9 cellular contexts compared by ENCODE assay signal in genomic region chr3:139111392-139112229, GRCh38.
DNase-seq lines count a peak whose midpoint lies in the region; ATAC-seq and TF ChIP-seq lines count a peak whose summit lies in the region.
"Had no signal": no experiment of that assay in that cellular context is flagged by ENCODE, and none has a peak within 500 bp of the region (broad histone marks: within the 10 kb centered on the region; RNA-seq: fewer than 3 reads in every experiment).

No MANE protein-coding gene starts in this region.

- H3K9me3 Mint-ChIP-seq in stimulated activated effector memory CD8-positive, alpha-beta T cell treated with anti-CD3 and anti-CD28 coated beads, Interleukin-12 subunit alpha, Interleukin-12 subunit beta, amount 100 ng/mL, for 72 hours: no peaks in the 10 kb centered on the region
- H3K9me3 Mint-ChIP-seq: dendritic cell treated with granulocyte-macrophage colony-stimulating factor and Interleukin-4, amounts not matched to agents 40 ng/mL and 50 ng/mL, for 4 days had no signal

- no peak overlapping the region for H3K4me3 Mint-ChIP-seq in stimulated activated effector memory CD8-positive, alpha-beta T cell treated with anti-CD3 and anti-CD28 coated beads, Interleukin-12 subunit alpha, Interleukin-12 subunit beta, amount 100 ng/mL, for 72 hours
- H3K4me3 Mint-ChIP-seq: dendritic cell treated with granulocyte-macrophage colony-stimulating factor and Interleukin-4, amounts not matched to agents 40 ng/mL and 50 ng/mL, for 4 days had no signal

- peaks cover 19% of the 10 kb centered on the region for H3K4me1 Mint-ChIP-seq in stimulated activated effector memory CD8-positive, alpha-beta T cell treated with anti-CD3 and anti-CD28 coated beads, Interleukin-12 subunit alpha, Interleukin-12 subunit beta, amount 100 ng/mL, for 72 hours

- no peak overlapping the region for H3K27ac Mint-ChIP-seq in stimulated activated effector memory CD8-positive, alpha-beta T cell treated with anti-CD3 and anti-CD28 coated beads, Interleukin-12 subunit alpha, Interleukin-12 subunit beta, amount 100 ng/mL, for 72 hours
- H3K27ac Mint-ChIP-seq: dendritic cell treated with granulocyte-macrophage colony-stimulating factor and Interleukin-4, amounts not matched to agents 40 ng/mL and 50 ng/mL, for 4 days had no signal

- peak; percentile 0 for TF ChIP-seq CTCF in GM12801 (IDR thresholded peaks at IDR 0.05; ENCODE audit: extremely low read depth, insufficient read length)

- DNase-seq in NCI-H748 treated with DMSO at 0.1 percent for 48 hours (lab: John Stamatoyannopoulos, UW) (peak; percentile 6), epidermal melanocyte (ENCODE audit: insufficient read length, low spot score) (peak; percentile 26), midbrain (lab: John Stamatoyannopoulos, UW) (peak; percentile 66), NCI-H510A (lab: John Stamatoyannopoulos, UW) (no peak)
- peak in 2 of 3 experiments; percentile 8 to 25 for DNase-seq in activated CD8-positive, alpha-beta memory T cell treated with anti-CD3 and anti-CD28 coated beads for 48 hours (ENCODE audit: low read depth in 2 of 3, low spot score in 2 of 3)
- peak; percentile 26 to 79 for DNase-seq in stimulated activated effector memory CD8-positive, alpha-beta T cell treated with anti-CD3 and anti-CD28 coated beads, Interleukin-12 subunit alpha, Interleukin-12 subunit beta, amount 100 ng/mL, for 72 hours (ENCODE audit: low spot score in 2 of 2)

- peaks cover 6% of the 10 kb centered on the region for H3K36me3 Mint-ChIP-seq in stimulated activated effector memory CD8-positive, alpha-beta T cell treated with anti-CD3 and anti-CD28 coated beads, Interleukin-12 subunit alpha, Interleukin-12 subunit beta, amount 100 ng/mL, for 72 hours

- ATAC-seq in HG03039 (IDR thresholded peaks at IDR 0.05; ENCODE audit: unreplicated experiment): peak; percentile 52
- ATAC-seq in stimulated activated effector memory CD8-positive, alpha-beta T cell treated with anti-CD3 and anti-CD28 coated beads, Interleukin-12 subunit alpha, Interleukin-12 subunit beta, amount 100 ng/mL, for 72 hours: peak; percentile 62
